Comparison of ENCODE assay signal across 2 cellular contexts in the genomic region with DNA sequence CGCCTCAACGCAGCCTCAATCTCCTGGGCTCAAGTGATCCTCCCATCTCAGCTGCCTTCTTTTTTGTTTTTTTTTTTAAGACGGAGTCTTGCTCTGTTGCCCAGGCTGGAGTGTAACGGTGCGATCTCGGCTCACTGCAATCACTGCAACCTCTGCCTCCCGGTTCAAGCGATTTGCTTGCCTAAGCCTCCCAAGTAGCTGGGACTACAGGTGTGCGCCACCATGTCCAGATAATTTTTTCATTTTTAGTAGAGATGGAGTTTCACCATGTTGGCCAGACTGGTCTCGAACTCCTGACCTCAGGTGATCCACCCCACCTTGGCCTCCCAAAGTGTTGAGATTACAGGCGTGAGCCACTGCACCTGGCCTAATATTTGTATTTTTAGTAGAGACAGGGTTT.
TF ChIP-seq lines count a peak whose summit lies in the region.

No MANE protein-coding gene starts in this region.

TF ChIP-seq in HEK293, 187 proteins besides CTCF, POLR2A, EP300 and RAD21:
- TF ChIP-seq, protein P1, sequence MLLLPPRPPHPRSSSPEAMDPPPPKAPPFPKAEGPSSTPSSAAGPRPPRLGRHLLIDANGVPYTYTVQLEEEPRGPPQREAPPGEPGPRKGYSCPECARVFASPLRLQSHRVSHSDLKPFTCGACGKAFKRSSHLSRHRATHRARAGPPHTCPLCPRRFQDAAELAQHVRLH (tag by site-specific recombination; IDR thresholded peaks at IDR 0.05) = 0 out of 2 replicates have a peak, but pooled peaks have one; percentile 57
- TF ChIP-seq, protein P2, sequence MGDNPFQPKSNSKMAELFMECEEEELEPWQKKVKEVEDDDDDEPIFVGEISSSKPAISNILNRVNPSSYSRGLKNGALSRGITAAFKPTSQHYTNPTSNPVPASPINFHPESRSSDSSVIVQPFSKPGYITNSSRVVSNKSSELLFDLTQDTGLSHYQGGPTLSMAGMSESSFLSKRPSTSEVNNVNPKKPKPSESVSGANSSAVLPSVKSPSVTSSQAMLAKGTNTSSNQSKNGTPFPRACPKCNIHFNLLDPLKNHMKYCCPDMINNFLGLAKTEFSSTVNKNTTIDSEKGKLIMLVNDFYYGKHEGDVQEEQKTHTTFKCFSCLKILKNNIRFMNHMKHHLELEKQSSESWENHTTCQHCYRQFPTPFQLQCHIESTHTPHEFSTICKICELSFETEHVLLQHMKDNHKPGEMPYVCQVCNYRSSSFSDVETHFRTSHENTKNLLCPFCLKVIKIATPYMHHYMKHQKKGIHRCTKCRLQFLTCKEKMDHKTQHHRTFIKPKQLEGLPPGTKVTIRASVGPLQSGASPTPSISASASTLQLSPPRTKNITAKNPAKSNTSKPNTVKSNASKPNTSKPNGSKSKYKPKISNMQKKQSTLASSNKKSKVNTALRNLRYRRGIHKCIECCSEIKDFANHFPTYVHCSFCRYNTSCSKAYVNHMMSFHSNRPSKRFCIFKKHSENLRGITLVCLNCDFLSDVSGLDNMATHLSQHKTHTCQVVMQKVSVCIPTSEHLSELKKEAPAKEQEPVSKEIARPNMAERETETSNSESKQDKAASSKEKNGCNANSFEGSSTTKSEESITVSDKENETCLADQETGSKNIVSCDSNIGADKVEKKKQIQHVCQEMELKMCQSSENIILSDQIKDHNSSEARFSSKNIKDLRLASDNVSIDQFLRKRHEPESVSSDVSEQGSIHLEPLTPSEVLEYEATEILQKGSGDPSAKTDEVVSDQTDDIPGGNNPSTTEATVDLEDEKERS (tag by site-specific recombination; IDR thresholded peaks at IDR 0.05) = peak; percentile 79; the same call in 1 of the 2 replicates
- 0 out of 2 replicates have a peak, but pooled peaks have one; percentile 40 for TF ChIP-seq ZNF121 (tag by site-specific recombination; IDR thresholded peaks at IDR 0.05)

TF ChIP-seq in HepG2, 621 proteins besides CTCF, POLR2A, EP300 and RAD21:
- TF ChIP-seq CHD4 (IDR thresholded peaks at IDR 0.05; ENCODE audit: borderline replicate concordance, low read length) (0 out of 2 replicates have a peak, but pooled peaks have one; percentile 54), ZNF460 (CRISPR knock-in tag; IDR thresholded peaks at IDR 0.05; ENCODE audit: borderline replicate concordance) (peak; percentile 71)
